ENCODE assay signal across 8 cellular contexts in genomic region chr13:21603531-21604448, GRCh38. TPM values are rescaled to one million over a fixed set of nuclear protein-coding genes. Genes with fewer than 3 reads are reported as not detected.
A peak's percentile ranks its signal among the peaks of the same experiment; 100 is the strongest.
DNase-seq lines count a peak whose midpoint lies in the region; ATAC-seq, FAIRE-seq and TF ChIP-seq lines count a peak whose summit lies in the region.

Gene MICU2, minus strand, starts transcription at chr13:21604170. Its CDS starts 22 bp downstream, at chr13:21604148.

- peak within 1 kb of the TSS; percentile 88 to 95 (median 89) for H3K4me3 ChIP-seq in keratinocyte (ENCODE audit: control insufficient read depth in 2 of 3, extremely low read depth in 1 of 3, insufficient read depth in 2 of 3, low read depth in 1 of 3, low read length in 3 of 3)

- peak within 1 kb of the TSS; percentile 94 for H2AFZ ChIP-seq in keratinocyte (ENCODE audit: control insufficient read depth, low read length)

- H3K27me3 ChIP-seq in keratinocyte (ENCODE audit: control insufficient read depth, extremely low read depth, insufficient read depth, low read length): no peaks in the 10 kb centered on the region

- dilution Hi-C loops in keratinocyte (cut with MboI; ENCODE audit: extremely low pct_ligation_motif_present, low sequenced_read_pairs): no loop called here

- H3K36me3 ChIP-seq in keratinocyte (ENCODE audit: control insufficient read depth in 2 of 2, extremely low read depth in 1 of 2, insufficient read depth in 2 of 2, low read length in 2 of 2): no peaks in the 10 kb centered on the region

- H3K79me2 ChIP-seq in keratinocyte (ENCODE audit: control insufficient read depth, insufficient read depth, low read length): peaks cover 35% of the 10 kb centered on the region

- peak within 1 kb of the TSS; percentile 96 for H3K9ac ChIP-seq in keratinocyte (ENCODE audit: control insufficient read depth, extremely low read depth, insufficient read depth, low read length)

- FAIRE-seq in keratinocyte (lab: Jason Lieb, UNC): peak; percentile 44

- no peaks in the 10 kb centered on the region for H4K20me1 ChIP-seq in keratinocyte (ENCODE audit: control insufficient read depth, extremely low read depth, insufficient read depth, low read length)

- peak within 1 kb of the TSS; percentile 91 for H3K4me2 ChIP-seq in keratinocyte (ENCODE audit: control insufficient read depth, extremely low read depth, insufficient read depth, low read depth, low read length)

- ATAC-seq in GM19025 (IDR thresholded peaks at IDR 0.05; ENCODE audit: low read depth, unreplicated experiment) (peak; percentile 96), HG03342 (IDR thresholded peaks at IDR 0.05; ENCODE audit: unreplicated experiment) (peak; percentile 97)

- no peaks in the 10 kb centered on the region for H3K9me1 ChIP-seq in keratinocyte (ENCODE audit: control insufficient read depth, extremely low read depth, insufficient read depth, low read length)

- TF ChIP-seq CTCF in AG09319 (IDR thresholded peaks at IDR 0.05; ENCODE audit: low read depth, low read length) (no peak), keratinocyte (optimal IDR thresholded peaks at IDR 0.05 in 1 of 3, IDR thresholded peaks at IDR 0.05 in 1 of 3, conservative IDR thresholded peaks at IDR 0.05 in 1 of 3; ENCODE audit: extremely low read depth in 1 of 3, insufficient read depth in 2 of 3, low read length in 3 of 3) (no peak)

- peak within 1 kb of the TSS; percentile 92 for H3K27ac ChIP-seq in keratinocyte (ENCODE audit: control insufficient read depth, insufficient read depth, low read length)

- DNase-seq in AG09319 (ENCODE audit: extremely low read depth, low read depth) (peak; percentile 83), NCI-H460 (ENCODE audit: extremely low read depth, low read depth) (peak; percentile 92), cerebellum (ENCODE audit: low spot score) (peak; percentile 92), keratinocyte (ENCODE audit: low read depth, low spot score) (peak; percentile 33)
- DNase-seq in activated CD4-positive, alpha-beta T cell treated with anti-CD3 and anti-CD28 coated beads for 1 hour: peak; percentile 93
- DNase-seq in stimulated activated CD4-positive, alpha-beta T cell treated with anti-CD3 and anti-CD28 coated beads, Interleukin-15, amount 100 ng/mL, for 1 hour (ENCODE audit: low read depth in 1 of 2, low spot score in 1 of 2): peak; percentile 88 to 91

- no peaks in the 10 kb centered on the region for H3K9me3 ChIP-seq in keratinocyte (ENCODE audit: control insufficient read depth, low read depth, low read length)

- H3K4me1 ChIP-seq in keratinocyte (ENCODE audit: control insufficient read depth, extremely low read depth, insufficient read depth, low read length): peaks cover 6% of the 10 kb centered on the region

RNA-seq across cellular contexts. Expression of gene MICU2, which starts in this region (rescaled TPM):
- 41.7 and 42.1 TPM in 2 replicates for total RNA-seq in NCI-H460 (2014; rRNA removed; shearing (Covaris generic))
- 49.3 and 68.5 TPM in 2 replicates for polyA plus RNA-seq in NCI-H460 (2014; cell fraction: nucleus; rRNA removed)
- 67.5 TPM for total RNA-seq in cerebellum
- polyA plus RNA-seq in keratinocyte: 28.9 to 42.9 TPM (median 29.6 TPM) in 3 replicates
- polyA plus RNA-seq in keratinocyte (2011; ENCODE audit: low read depth): 79.0 TPM
- 22.4 and 44.8 TPM in 2 replicates for polyA plus RNA-seq in keratinocyte (2011; cell fraction: cytosol; rRNA removed)
- 37.0 and 50.9 TPM in 2 replicates for polyA plus RNA-seq in keratinocyte (2011; cell fraction: nucleus; rRNA removed)
- polyA plus RNA-seq in keratinocyte (2012; ENCODE audit: low replicate concordance): 20.3 and 25.4 TPM in 2 replicates
- 2.4 to 13.4 TPM (median 8.6 TPM) in 3 replicates for polyA minus RNA-seq in keratinocyte
- polyA minus RNA-seq in keratinocyte (2011; cell fraction: cytosol; rRNA and poly(A)+ RNA removed): 38.8 TPM
- 14.9 and 23.9 TPM in 2 replicates for polyA minus RNA-seq in keratinocyte (2011; cell fraction: nucleus; rRNA and poly(A)+ RNA removed)

Comparison
In these comparisons a context has a peak if more than half of its experiments do, and no peak if none do; other contexts are left out.
1. Peak in every context shown above with its lines: DNase-seq, ATAC-seq, H3K4me3 ChIP-seq and H3K27ac ChIP-seq.
2. DNase-seq: peak in every context shown above with its lines; median percentile 93 in activated CD4-positive, alpha-beta T cell treated with anti-CD3 and anti-CD28 coated beads for 1 hour; 92 in NCI-H460; 92 in cerebellum; 90 in stimulated activated CD4-positive, alpha-beta T cell treated with anti-CD3 and anti-CD28 coated beads, Interleukin-15, amount 100 ng/mL, for 1 hour; 83 in AG09319; 33 in keratinocyte.